Comparison of ENCODE assay signal across 11 cellular contexts in genomic region chr11:66183581-66184048, GRCh38.
A peak's percentile ranks its signal among the peaks of the same experiment; 100 is the strongest.
DNase-seq lines count a peak whose midpoint lies in the region; ATAC-seq and TF ChIP-seq lines count a peak whose summit lies in the region.
"Had no signal": no experiment of that assay in that cellular context is flagged by ENCODE, and none has a peak within 500 bp of the region (broad histone marks: within the 10 kb centered on the region; RNA-seq: fewer than 3 reads in every experiment).

No MANE protein-coding gene starts in this region.

- no peaks in the 10 kb centered on the region for H3K9me3 Mint-ChIP-seq in CD4-positive, alpha-beta T cell
- H3K9me3 Mint-ChIP-seq in GM23338: no peaks in the 10 kb centered on the region
- no peaks in the 10 kb centered on the region for H3K9me3 Mint-ChIP-seq in activated CD8-positive, alpha-beta T cell treated with anti-CD3 and anti-CD28 coated beads, Interleukin-2, amount 10 ng/mL, durations not matched to agents 7 days and 5 days (ENCODE audit: insufficient read depth)
- H3K9me3 Mint-ChIP-seq: neural crest cell had no signal

- no peaks in the 10 kb centered on the region for H3F3A ChIP-seq in GM23338 (replicated peaks; ENCODE audit: low read depth)

- no peaks in the 10 kb centered on the region for H3K9me2 ChIP-seq in GM23338 (ENCODE audit: insufficient read depth)

- POLR2A ChIA-PET in CD4-positive, alpha-beta T cell (lab: Charles Lee): interaction anchor here (1.0 kb wide), 1 partner anchor 115 kb away, joined by 3 read pairs; no protein-coding TSS in a partner anchor
- POLR2A ChIA-PET in activated CD8-positive, alpha-beta T cell treated with anti-CD3 and anti-CD28 coated beads, Interleukin-2, amount 10 ng/mL, durations not matched to agents 7 days and 5 days (lab: Charles Lee): no interaction called here

- H3K4me2 ChIP-seq in GM23338: no peak overlapping the region

- H3K9me3 ChIP-seq in CD4-positive, alpha-beta T cell (ENCODE audit: control insufficient read depth, low read length): no peaks in the 10 kb centered on the region
- no peaks in the 10 kb centered on the region for H3K9me3 ChIP-seq in upper lobe of left lung
- H3K9me3 ChIP-seq: HAP-1 had no signal

- H2AFZ ChIP-seq in GM23338: no peak overlapping the region

- no peak for TF ChIP-seq EP300 in upper lobe of left lung (IDR thresholded peaks at IDR 0.05)

- H3K4me1 Mint-ChIP-seq in CD4-positive, alpha-beta T cell (ENCODE audit: low read depth): peaks cover 70% of the 10 kb centered on the region
- no peaks in the 10 kb centered on the region for H3K4me1 Mint-ChIP-seq in GM23338
- H3K4me1 Mint-ChIP-seq in activated CD8-positive, alpha-beta T cell treated with anti-CD3 and anti-CD28 coated beads, Interleukin-2, amount 10 ng/mL, durations not matched to agents 7 days and 5 days (ENCODE audit: low read depth): peaks cover 12% of the 10 kb centered on the region
- H3K4me1 Mint-ChIP-seq: neural crest cell had no signal

- H3K4me1 ChIP-seq in GM23338 (ENCODE audit: insufficient read depth): no peaks in the 10 kb centered on the region
- H3K4me1 ChIP-seq in upper lobe of left lung: peaks cover 0 to 9% (median 5%) of the 10 kb centered on the region in 4 donors

- H3K4me3 ChIP-seq in GM23338 (no peak overlapping the region), upper lobe of left lung (no peak overlapping the region)
- H3K4me3 ChIP-seq: HAP-1 had no signal

- peak overlapping the region; percentile 11 for H3K4me3 Mint-ChIP-seq in CD4-positive, alpha-beta T cell
- H3K4me3 Mint-ChIP-seq in GM23338: no peak overlapping the region
- no peak overlapping the region for H3K4me3 Mint-ChIP-seq in activated CD8-positive, alpha-beta T cell treated with anti-CD3 and anti-CD28 coated beads, Interleukin-2, amount 10 ng/mL, durations not matched to agents 7 days and 5 days
- H3K4me3 Mint-ChIP-seq: neural crest cell had no signal

- peak overlapping the region; percentile 83 for H3K27ac Mint-ChIP-seq in CD4-positive, alpha-beta T cell
- H3K27ac Mint-ChIP-seq in GM23338: no peak overlapping the region
- H3K27ac Mint-ChIP-seq in activated CD8-positive, alpha-beta T cell treated with anti-CD3 and anti-CD28 coated beads, Interleukin-2, amount 10 ng/mL, durations not matched to agents 7 days and 5 days: no peak overlapping the region

- TF ChIP-seq CTCF in CD4-positive, alpha-beta T cell (IDR thresholded peaks at IDR 0.05): no peak
- TF ChIP-seq CTCF in GM23338 (conservative IDR thresholded peaks at IDR 0.05; ENCODE audit: low read depth in 2 of 2) (no peak), upper lobe of left lung (IDR thresholded peaks at IDR 0.05) (no peak)

- H3K27ac ChIP-seq in CD4-positive, alpha-beta T cell (ENCODE audit: low read depth, low read length): no peak overlapping the region
- H3K27ac ChIP-seq in GM23338 (ENCODE audit: low read depth) (no peak overlapping the region), upper lobe of left lung (no peak overlapping the region)

- DNase-seq in CD4-positive, alpha-beta T cell: peak in 2 of 10 experiments; percentile 1 to 49
- DNase-seq in GM23338 (ENCODE audit: low spot score) (peak; percentile 64), inferior parietal cortex (ENCODE audit: extremely low spot score) (peak; percentile 29), upper lobe of left lung (no peak), NCI-H128 (lab: John Stamatoyannopoulos, UW; ENCODE audit: unreplicated experiment) (no peak)
- DNase-seq in activated CD8-positive, alpha-beta T cell treated with anti-CD3 and anti-CD28 coated beads, Interleukin-2, amount 10 ng/mL, durations not matched to agents 7 days and 5 days: no peak
- DNase-seq: NCI-H1105 treated with DMSO at 0.1 percent for 48 hours had no signal

- 88 to 95% methylated on average over 3 of the region's 3 CpGs for WGBS in upper lobe of left lung, 2 donors

- H4K20me1 ChIP-seq in GM23338 (replicated peaks; ENCODE audit: insufficient read depth): peaks cover 4% of the 10 kb centered on the region; the same call in 1 of the 2 replicates

- H3K27me3 Mint-ChIP-seq in CD4-positive, alpha-beta T cell: no peaks in the 10 kb centered on the region
- H3K27me3 Mint-ChIP-seq in GM23338 (ENCODE audit: insufficient read depth, low read depth, poor library complexity): peaks cover 2% of the 10 kb centered on the region
- H3K27me3 Mint-ChIP-seq in activated CD8-positive, alpha-beta T cell treated with anti-CD3 and anti-CD28 coated beads, Interleukin-2, amount 10 ng/mL, durations not matched to agents 7 days and 5 days (ENCODE audit: low read depth): no peaks in the 10 kb centered on the region

- ATAC-seq in CD4-positive, alpha-beta T cell (ENCODE audit: poor library complexity): peak; percentile 91
- ATAC-seq in GM23338: peak; percentile 80
- ATAC-seq in activated CD8-positive, alpha-beta T cell treated with anti-CD3 and anti-CD28 coated beads, Interleukin-2, amount 10 ng/mL, durations not matched to agents 7 days and 5 days: peak; percentile 64
- no peak for ATAC-seq in HG02763 (IDR thresholded peaks at IDR 0.05; ENCODE audit: unreplicated experiment)
- no peak for ATAC-seq in upper lobe of left lung (ENCODE audit: low FRiP score in 2 of 2)
- ATAC-seq: activated naive CD4-positive, alpha-beta T cell treated with anti-CD3 and anti-CD28 coated beads, Interleukin-2, amount 50 U/mL, for 72 hours had no signal

- peaks cover 4% of the 10 kb centered on the region; the same call in 1 of the 2 replicates for H3K79me2 ChIP-seq in GM23338 (replicated peaks; ENCODE audit: insufficient read depth)

- H3K27me3 ChIP-seq in CD4-positive, alpha-beta T cell (ENCODE audit: control insufficient read depth, insufficient read depth, low read length): no peaks in the 10 kb centered on the region
- H3K27me3 ChIP-seq in GM23338 (ENCODE audit: insufficient read depth) (no peaks in the 10 kb centered on the region), upper lobe of left lung (no peaks in the 10 kb centered on the region)

- H3K36me3 Mint-ChIP-seq in CD4-positive, alpha-beta T cell (ENCODE audit: low read depth): peaks cover 60% of the 10 kb centered on the region
- H3K36me3 Mint-ChIP-seq in GM23338 (ENCODE audit: low read depth): no peaks in the 10 kb centered on the region; the same call in 2 of the 3 replicates
- H3K36me3 Mint-ChIP-seq in activated CD8-positive, alpha-beta T cell treated with anti-CD3 and anti-CD28 coated beads, Interleukin-2, amount 10 ng/mL, durations not matched to agents 7 days and 5 days (ENCODE audit: low read depth): peaks cover 7% of the 10 kb centered on the region

- CTCF ChIA-PET in CD4-positive, alpha-beta T cell (lab: Charles Lee): interaction anchor here (0.5 to 0.6 kb wide), 2 partner anchors 81 to 200 kb away, joined by 3 to 4 read pairs; no protein-coding TSS in a partner anchor
- CTCF ChIA-PET in activated CD8-positive, alpha-beta T cell treated with anti-CD3 and anti-CD28 coated beads, Interleukin-2, amount 10 ng/mL, durations not matched to agents 7 days and 5 days (lab: Charles Lee): no interaction called here

- intact Hi-C loops in CD4-positive, alpha-beta T cell (cut with DNase I, micrococcal nuclease): no loop called here

- TF ChIP-seq POLR2A in upper lobe of left lung (IDR thresholded peaks at IDR 0.05): no peak

- H3K36me3 ChIP-seq in GM23338 (ENCODE audit: insufficient read depth): no peaks in the 10 kb centered on the region
- H3K36me3 ChIP-seq in upper lobe of left lung: no peaks in the 10 kb centered on the region
- H3K36me3 ChIP-seq: HAP-1 had no signal

TF ChIP-seq in GM23338, 12 proteins besides CTCF, POLR2A, EP300 and RAD21:
- no peak for TF ChIP-seq ZNF114 (CRISPR knock-in tag; IDR thresholded peaks at IDR 0.05)
- no peak for TF ChIP-seq POLR2AphosphoS5 (IDR thresholded peaks at IDR 0.05; ENCODE audit: low read depth)
- no peak for TF ChIP-seq EZH2 (IDR thresholded peaks at IDR 0.05; ENCODE audit: low read depth, unreplicated experiment)

Comparison
In these comparisons a context has a peak if more than half of its experiments do, and no peak if none do; other contexts are left out.
1. ATAC-seq: peak in CD4-positive, alpha-beta T cell (single experiment), GM23338 (single experiment) and activated CD8-positive, alpha-beta T cell treated with anti-CD3 and anti-CD28 coated beads, Interleukin-2, amount 10 ng/mL, durations not matched to agents 7 days and 5 days (single experiment); none in HG02763 (single experiment) and upper lobe of left lung (0 of 2).
2. DNase-seq: peak in GM23338 (single experiment) and inferior parietal cortex (single experiment); none in activated CD8-positive, alpha-beta T cell treated with anti-CD3 and anti-CD28 coated beads, Interleukin-2, amount 10 ng/mL, durations not matched to agents 7 days and 5 days (single experiment), upper lobe of left lung (0 of 2) and NCI-H128 (single experiment).